In the genomic region with DNA sequence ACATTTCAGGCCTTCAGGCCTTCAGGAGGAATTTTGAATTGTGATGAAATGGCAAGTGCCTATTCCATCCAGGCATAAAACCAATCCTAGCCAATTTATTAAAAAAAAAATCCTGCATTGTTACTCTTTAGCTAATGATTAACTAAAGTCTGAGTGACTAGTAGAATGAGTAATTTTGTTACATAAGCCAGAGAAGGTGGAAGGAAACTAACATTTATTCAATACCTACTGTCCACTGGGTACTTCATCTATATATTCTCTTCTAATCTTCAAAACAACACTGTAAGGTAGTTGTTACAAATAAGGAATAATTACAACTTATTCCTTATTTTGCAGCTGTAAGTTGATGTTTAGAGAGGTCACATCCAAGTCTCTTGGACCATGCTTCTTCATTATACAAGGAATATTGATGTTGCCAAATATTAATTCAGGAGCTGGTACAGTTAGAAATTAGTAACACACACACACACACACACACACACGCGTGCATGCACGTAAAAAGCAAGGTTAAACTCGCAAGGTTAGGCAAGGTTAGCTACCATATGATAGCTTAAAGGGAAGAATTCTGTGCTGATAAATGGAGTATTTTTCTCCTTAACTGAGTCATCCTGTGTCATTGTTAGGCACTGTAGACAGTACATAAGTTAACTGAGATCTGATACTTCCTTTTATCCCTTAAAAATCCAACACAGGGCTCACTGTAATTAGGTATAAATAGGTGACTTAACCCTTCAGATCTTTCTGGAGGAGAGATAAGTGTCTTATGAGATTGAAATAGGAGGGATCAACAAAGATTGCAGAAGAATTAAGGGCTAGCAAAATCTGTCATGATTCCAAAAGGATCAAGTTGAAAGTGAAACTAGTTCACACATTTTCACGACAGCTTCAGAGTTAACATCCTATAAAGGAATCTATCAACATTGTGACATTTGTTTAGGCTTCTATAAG, we compare ENCODE assay signal across 8 cellular contexts.
DNase-seq lines count a peak whose midpoint lies in the region; ATAC-seq, FAIRE-seq and TF ChIP-seq lines count a peak whose summit lies in the region.

No MANE protein-coding gene starts in this region.

- no peak for TF ChIP-seq CTCF in kidney (IDR thresholded peaks at IDR 0.05; ENCODE audit: borderline replicate concordance, extremely low read depth, insufficient read depth)
- no peak for TF ChIP-seq CTCF in suprapubic skin (IDR thresholded peaks at IDR 0.05)

- 31% methylated on average over 5 of the region's 5 CpGs for WGBS in suprapubic skin

- peak; percentile 95 for FAIRE-seq in kidney (lab: Jason Lieb, UNC)

- peaks cover 8% of the 10 kb centered on the region for H3K4me1 Mint-ChIP-seq in activated CD4-positive, alpha-beta T cell treated with anti-CD3 and anti-CD28 coated beads, Interleukin-2, amount 10 ng/mL, durations not matched to agents 24 days and 14 days

- no peak for DNase-seq in activated CD4-positive, alpha-beta T cell treated with anti-CD3 and anti-CD28 coated beads, Interleukin-2, amount 10 ng/mL, durations not matched to agents 24 days and 14 days
- no peak for DNase-seq in activated CD4-positive, alpha-beta T cell treated with anti-CD3 and anti-CD28 coated beads, Interleukin-2, amount 50 U/mL, for 4 hours
- peak; percentile 45 for DNase-seq in amniotic epithelial cell (ENCODE audit: low read depth)
- no peak for DNase-seq in kidney
- DNase-seq in suprapubic skin (ENCODE audit: low spot score in 2 of 2) = no peak
- no peak for DNase-seq in stimulated activated CD4-positive, alpha-beta T cell treated with anti-CD3 and anti-CD28 coated beads, Interleukin-2, amount 100 ng/mL, for 24 hours

- no peaks in the 10 kb centered on the region for H3K9me3 Mint-ChIP-seq in activated CD4-positive, alpha-beta T cell treated with anti-CD3 and anti-CD28 coated beads, Interleukin-2, amount 10 ng/mL, durations not matched to agents 24 days and 14 days

- intact Hi-C loops in activated CD4-positive, alpha-beta T cell treated with anti-CD3 and anti-CD28 coated beads, Interleukin-2, amount 10 ng/mL, durations not matched to agents 24 days and 14 days (cut with micrococcal nuclease) = no loop called here
- intact Hi-C loops in kidney (cut with DNase I) = no loop called here

- H3K9me3 ChIP-seq in kidney (ENCODE audit: control insufficient read depth in 1 of 2, low read length in 2 of 2) (no peaks in the 10 kb centered on the region), suprapubic skin (no peaks in the 10 kb centered on the region)

- peak overlapping the region; percentile 62 for H3K4me3 Mint-ChIP-seq in activated CD4-positive, alpha-beta T cell treated with anti-CD3 and anti-CD28 coated beads, Interleukin-2, amount 10 ng/mL, durations not matched to agents 24 days and 14 days

- H3K36me3 ChIP-seq in kidney (ENCODE audit: control insufficient read depth in 1 of 2, insufficient read depth in 2 of 2, low read length in 2 of 2) = no peaks in the 10 kb centered on the region
- no peaks in the 10 kb centered on the region for H3K36me3 ChIP-seq in suprapubic skin

- peaks cover 7 to 23% of the 10 kb centered on the region in 2 donors for H3K4me1 ChIP-seq in kidney (ENCODE audit: control insufficient read depth in 1 of 2, insufficient read depth in 1 of 2, low read depth in 1 of 2, low read length in 2 of 2)
- H3K4me1 ChIP-seq in suprapubic skin = peaks cover 12% of the 10 kb centered on the region

- H3K9ac ChIP-seq in kidney (ENCODE audit: low read length in 2 of 2) = peak overlapping the region; percentile 1 to 41

- H3K27me3 Mint-ChIP-seq in activated CD4-positive, alpha-beta T cell treated with anti-CD3 and anti-CD28 coated beads, Interleukin-2, amount 10 ng/mL, durations not matched to agents 24 days and 14 days = no peaks in the 10 kb centered on the region

- ATAC-seq in HG02981 (IDR thresholded peaks at IDR 0.05; ENCODE audit: unreplicated experiment) = no peak
- ATAC-seq in activated CD4-positive, CD25-positive, alpha-beta regulatory T cell treated with anti-CD3 and anti-CD28 coated beads, Interleukin-2, amount 50 U/mL, for 24 hours = no peak

- peak overlapping the region; percentile 26 to 51 for H3K4me3 ChIP-seq in kidney (ENCODE audit: low read length in 2 of 2)
- H3K4me3 ChIP-seq in suprapubic skin = peak overlapping the region; percentile 39

- TF ChIP-seq EP300 in suprapubic skin (IDR thresholded peaks at IDR 0.05) = no peak

- no peak overlapping the region for H3K27ac Mint-ChIP-seq in activated CD4-positive, alpha-beta T cell treated with anti-CD3 and anti-CD28 coated beads, Interleukin-2, amount 10 ng/mL, durations not matched to agents 24 days and 14 days

- TF ChIP-seq POLR2A in suprapubic skin (IDR thresholded peaks at IDR 0.05) = no peak

- H3K27ac ChIP-seq in kidney (ENCODE audit: low read depth in 2 of 2, low read length in 2 of 2) (peak overlapping the region; percentile 22 to 79), suprapubic skin (no peak overlapping the region)

- no peaks in the 10 kb centered on the region for H3K27me3 ChIP-seq in suprapubic skin

- H3K36me3 Mint-ChIP-seq in activated CD4-positive, alpha-beta T cell treated with anti-CD3 and anti-CD28 coated beads, Interleukin-2, amount 10 ng/mL, durations not matched to agents 24 days and 14 days (ENCODE audit: low read depth) = no peaks in the 10 kb centered on the region
